Comparison of ENCODE assay signal across 16 cellular contexts in genomic region chr2:113216321-113216720, GRCh38. TPM values are rescaled to one million over a fixed set of nuclear protein-coding genes. Genes with fewer than 3 reads are reported as not detected.
DNase-seq lines count a peak whose midpoint lies in the region; ATAC-seq and TF ChIP-seq lines count a peak whose summit lies in the region.
"Had no signal": no experiment of that assay in that cellular context is flagged by ENCODE, and none has a peak within 500 bp of the region (broad histone marks: within the 10 kb centered on the region; RNA-seq: fewer than 3 reads in every experiment).

No MANE protein-coding gene starts in this region.

- peaks cover 18% of the 10 kb centered on the region for H4K20me1 ChIP-seq in BLaER1

- H3K27ac ChIP-seq in BLaER1 (no peak overlapping the region), SJCRH30 (peak overlapping the region; percentile 100), tibial nerve (peak overlapping the region; percentile 39 to 95 (median 83))

- TF ChIP-seq EP300 in tibial nerve (IDR thresholded peaks at IDR 0.05), result no peak

- no peaks in the 10 kb centered on the region; the same call in 1 of the 2 replicates for H3K27me3 ChIP-seq in BLaER1
- no peaks in the 10 kb centered on the region for H3K27me3 ChIP-seq in SJCRH30
- H3K27me3 ChIP-seq in tibial nerve, result no peaks in the 10 kb centered on the region
- H3K27me3 ChIP-seq: Peyer's patch had no signal

- H3K36me3 Mint-ChIP-seq in nephron (ENCODE audit: low read depth), result no peaks in the 10 kb centered on the region
- H3K36me3 Mint-ChIP-seq in stimulated activated memory B cell treated with anti-CD40 and anti-IgM and Interleukin-4, amounts not matched to agents 10 μg/mL and 1 μg/mL and 100 μg/mL, for 72 hours, result no peaks in the 10 kb centered on the region

- no peak for ATAC-seq in stimulated activated memory B cell treated with anti-CD40 and anti-IgM and Interleukin-4, amounts not matched to agents 10 μg/mL and 1 μg/mL and 100 μg/mL, for 72 hours

- no peak for TF ChIP-seq POLR2A in tibial nerve (IDR thresholded peaks at IDR 0.05)

- no peak for DNase-seq in SJCRH30
- DNase-seq in tibial nerve (ENCODE audit: low spot score in 2 of 2), result no peak
- no peak for DNase-seq in NK-92 treated with Interleukin-12 subunit alpha and Interleukin-12 subunit beta, amount 100 ng/mL, for 24 hours (lab: John Stamatoyannopoulos, UW)
- DNase-seq in stimulated activated CD8-positive, alpha-beta memory T cell treated with anti-CD3 and anti-CD28 coated beads, Interleukin-4, amount 100 ng/mL, for 48 hours, result no peak
- DNase-seq: DMS153, MM.1S, NCI-H1105 treated with DMSO at 0.1 percent for 48 hours, NCI-H1930, NCI-H2171, NCI-H510A, NCI-H82, Peyer's patch, SHP77 had no signal

- 93 to 98% methylated on average over 1 to 2 of the region's 2 CpGs for WGBS in tibial nerve, 2 donors

- no peak overlapping the region for H3K4me3 Mint-ChIP-seq in nephron
- H3K4me3 Mint-ChIP-seq in stimulated activated memory B cell treated with anti-CD40 and anti-IgM and Interleukin-4, amounts not matched to agents 10 μg/mL and 1 μg/mL and 100 μg/mL, for 72 hours, result no peak overlapping the region

- H3K4me1 ChIP-seq in BLaER1, result peaks cover 87% of the 10 kb centered on the region
- peaks cover 51% of the 10 kb centered on the region for H3K4me1 ChIP-seq in SJCRH30
- H3K4me1 ChIP-seq in tibial nerve, result peaks cover 0 to 82% (median 52%) of the 10 kb centered on the region in 4 donors

- H3K4me1 Mint-ChIP-seq in nephron, result peaks cover 58% of the 10 kb centered on the region
- peaks cover 13% of the 10 kb centered on the region for H3K4me1 Mint-ChIP-seq in stimulated activated memory B cell treated with anti-CD40 and anti-IgM and Interleukin-4, amounts not matched to agents 10 μg/mL and 1 μg/mL and 100 μg/mL, for 72 hours

- H3K27ac Mint-ChIP-seq in nephron, result peak overlapping the region in 2 of 3 experiments; percentile 94
- no peak overlapping the region for H3K27ac Mint-ChIP-seq in stimulated activated memory B cell treated with anti-CD40 and anti-IgM and Interleukin-4, amounts not matched to agents 10 μg/mL and 1 μg/mL and 100 μg/mL, for 72 hours

- no peaks in the 10 kb centered on the region for H3K36me3 ChIP-seq in BLaER1
- H3K36me3 ChIP-seq in SJCRH30, result no peaks in the 10 kb centered on the region
- H3K36me3 ChIP-seq in tibial nerve, result no peaks in the 10 kb centered on the region
- H3K36me3 ChIP-seq: Peyer's patch had no signal

- peaks cover 24% of the 10 kb centered on the region for H3K27me3 Mint-ChIP-seq in nephron (ENCODE audit: low read depth)
- H3K27me3 Mint-ChIP-seq in stimulated activated memory B cell treated with anti-CD40 and anti-IgM and Interleukin-4, amounts not matched to agents 10 μg/mL and 1 μg/mL and 100 μg/mL, for 72 hours, result peaks cover 21% of the 10 kb centered on the region

- no peak overlapping the region for H3K4me3 ChIP-seq in BLaER1
- H3K4me3 ChIP-seq in SJCRH30, result no peak overlapping the region
- H3K4me3 ChIP-seq in tibial nerve, result no peak overlapping the region
- H3K4me3 ChIP-seq: Peyer's patch had no signal

- no peaks in the 10 kb centered on the region for H3K9me3 Mint-ChIP-seq in nephron
- H3K9me3 Mint-ChIP-seq in stimulated activated memory B cell treated with anti-CD40 and anti-IgM and Interleukin-4, amounts not matched to agents 10 μg/mL and 1 μg/mL and 100 μg/mL, for 72 hours, result no peaks in the 10 kb centered on the region

- H3K9me3 ChIP-seq in BLaER1, result no peaks in the 10 kb centered on the region
- H3K9me3 ChIP-seq in SJCRH30 (replicated peaks), result no peaks in the 10 kb centered on the region
- no peaks in the 10 kb centered on the region for H3K9me3 ChIP-seq in tibial nerve
- H3K9me3 ChIP-seq: Peyer's patch had no signal

- peak overlapping the region; percentile 97 for H3K4me2 ChIP-seq in BLaER1

- TF ChIP-seq CTCF in nephron (IDR thresholded peaks at IDR 0.05; ENCODE audit: unreplicated experiment in 3 of 3) (no peak), tibial nerve (IDR thresholded peaks at IDR 0.05) (no peak)

- H3K9ac ChIP-seq in BLaER1, result no peak overlapping the region

RNA-seq across cellular contexts. Expression of gene PSD4, which starts 42.5 kb away (rescaled TPM):
- 1.5 and 2.1 TPM in 2 replicates for total RNA-seq in SJCRH30 (2014; rRNA removed; shearing (Covaris generic))
- total RNA-seq in tibial nerve, result 10 to 100 TPM in 3 of 4 donors, 1 to 10 TPM in 1; 8.7 to 20.7 (median 11.3) TPM
